In the genomic region with DNA sequence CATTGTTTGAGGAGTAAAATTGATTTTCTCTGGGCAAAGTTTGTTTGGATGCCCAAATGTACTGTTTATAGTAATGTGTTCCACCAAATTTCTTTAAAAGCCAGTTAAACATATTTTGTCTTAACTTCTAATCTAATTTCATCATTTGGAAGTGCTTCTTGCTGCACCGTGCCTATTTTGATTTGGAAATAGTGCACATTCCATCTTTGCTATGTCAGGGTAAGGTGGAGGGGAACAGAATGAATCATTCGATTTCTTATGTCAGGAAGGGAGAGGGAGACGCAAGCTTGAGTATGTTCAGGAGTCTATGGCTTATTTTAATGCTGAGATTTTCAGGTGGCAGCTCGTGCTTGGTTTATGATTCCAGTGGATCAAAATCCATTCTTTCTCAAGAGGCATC, we compare ENCODE assay signal across 24 cellular contexts.
DNase-seq lines count a peak whose midpoint lies in the region; ATAC-seq, FAIRE-seq and TF ChIP-seq lines count a peak whose summit lies in the region.
"Had no signal": no experiment of that assay in that cellular context is flagged by ENCODE, and none has a peak within 500 bp of the region (broad histone marks: within the 10 kb centered on the region; RNA-seq: fewer than 3 reads in every experiment).

No MANE protein-coding gene starts in this region.

- H3K9me3 Mint-ChIP-seq in brain = no peaks in the 10 kb centered on the region
- H3K9me3 Mint-ChIP-seq: stimulated activated naive CD8-positive, alpha-beta T cell treated with anti-CD3 and anti-CD28 coated beads, Interleukin-15, amount 100 ng/mL, for 72 hours had no signal

- ATAC-seq in GM19463 (IDR thresholded peaks at IDR 0.05; ENCODE audit: unreplicated experiment) = no peak
- ATAC-seq in pancreas = no peak
- ATAC-seq: body of pancreas; psoas muscle; stimulated activated naive CD8-positive, alpha-beta T cell treated with anti-CD3 and anti-CD28 coated beads, Interleukin-15, amount 100 ng/mL, for 72 hours had no signal

- no peaks in the 10 kb centered on the region for H3K9me3 ChIP-seq in pancreas
- H3K9me3 ChIP-seq: body of pancreas, Caco-2, psoas muscle, transverse colon had no signal

- TF ChIP-seq CTCF in brain (conservative IDR thresholded peaks at IDR 0.05) (no peak), foreskin fibroblast (IDR thresholded peaks at IDR 0.05; ENCODE audit: low read depth, low read length) (no peak), pancreas (IDR thresholded peaks at IDR 0.05) (no peak)

- intact Hi-C loops in pancreas (cut with DNase I) = no loop called here

- H3K4me1 ChIP-seq in pancreas = no peaks in the 10 kb centered on the region
- H3K4me1 ChIP-seq: body of pancreas, Caco-2, psoas muscle, transverse colon had no signal

- H3K36me3 Mint-ChIP-seq in brain = no peaks in the 10 kb centered on the region

- no peak overlapping the region for H3K4me3 Mint-ChIP-seq in brain
- H3K4me3 Mint-ChIP-seq: activated T-cell treated with anti-CD3 and anti-CD28 coated beads, Interleukin-2, amount 50 U/mL, for 24 hours; stimulated activated naive CD8-positive, alpha-beta T cell treated with anti-CD3 and anti-CD28 coated beads, Interleukin-15, amount 100 ng/mL, for 72 hours had no signal

- peak overlapping the region in 3 of 5 experiments; percentile 6 to 39 (median 12) for H3K27ac Mint-ChIP-seq in brain
- H3K27ac Mint-ChIP-seq: activated T-cell treated with anti-CD3 and anti-CD28 coated beads, Interleukin-2, amount 50 U/mL, for 24 hours; stimulated activated naive CD8-positive, alpha-beta T cell treated with anti-CD3 and anti-CD28 coated beads, Interleukin-15, amount 100 ng/mL, for 72 hours had no signal

- H3K4me3 ChIP-seq in foreskin fibroblast (ENCODE audit: low read depth in 1 of 2, low read length in 2 of 2) (no peak overlapping the region), pancreas (no peak overlapping the region)
- H3K4me3 ChIP-seq: body of pancreas, psoas muscle, smooth muscle cell, transverse colon had no signal

- H3K27me3 Mint-ChIP-seq in brain = peaks cover 8% of the 10 kb centered on the region
- H3K27me3 Mint-ChIP-seq: activated T-cell treated with anti-CD3 and anti-CD28 coated beads, Interleukin-2, amount 50 U/mL, for 24 hours; stimulated activated naive CD8-positive, alpha-beta T cell treated with anti-CD3 and anti-CD28 coated beads, Interleukin-15, amount 100 ng/mL, for 72 hours had no signal

- H3K36me3 ChIP-seq in pancreas = no peaks in the 10 kb centered on the region
- H3K36me3 ChIP-seq: transverse colon had no signal

- no peak overlapping the region for H3K27ac ChIP-seq in pancreas
- H3K27ac ChIP-seq: body of pancreas, psoas muscle, transverse colon had no signal

- H3K4me1 Mint-ChIP-seq in brain = peaks cover 28% of the 10 kb centered on the region
- H3K4me1 Mint-ChIP-seq: stimulated activated naive CD8-positive, alpha-beta T cell treated with anti-CD3 and anti-CD28 coated beads, Interleukin-15, amount 100 ng/mL, for 72 hours had no signal

- H3K27me3 ChIP-seq in pancreas = no peaks in the 10 kb centered on the region
- H3K27me3 ChIP-seq: body of pancreas, transverse colon had no signal

- FAIRE-seq in pancreas (lab: Jason Lieb, UNC) = no peak
- FAIRE-seq: endometrium had no signal

- DNase-seq in M059J (ENCODE audit: low read depth) (peak; percentile 60), foreskin fibroblast (peak; percentile 26 to 68), AML-193 (lab: John Stamatoyannopoulos, UW) (no peak), 8988T (no peak), pancreas (no peak)
- DNase-seq: activated CD4-positive, CD25-positive, alpha-beta regulatory T cell treated with anti-CD3 and anti-CD28 coated beads, Interleukin-2, amount 50 U/mL, for 72 hours; activated naive CD4-positive, alpha-beta T cell treated with anti-CD3 and anti-CD28 coated beads, Interleukin-2, amount 50 U/mL, for 16 hours; activated T-cell treated with anti-CD3 and anti-CD28 coated beads, Interleukin-2, amount 50 U/mL, for 24 hours; body of pancreas; Caco-2; NCI-H1092 treated with DMSO at 0.1 percent for 48 hours; NCI-H2029 treated with DMSO at 0.1 percent for 48 hours; NCI-H510A; NK-92 treated with Interleukin-12 subunit alpha and Interleukin-12 subunit beta, amount 100 ng/mL, for 24 hours; psoas muscle; RPMI8226; stimulated activated CD4-positive, alpha-beta T cell treated with anti-CD3 and anti-CD28 coated beads, Interleukin-4, amount 100 ng/mL, for 1 hour; stimulated activated naive CD8-positive, alpha-beta T cell treated with anti-CD3 and anti-CD28 coated beads, Interleukin-15, amount 100 ng/mL, for 72 hours; T1000; transverse colon had no signal

- WGBS in pancreas, 2 donors = 59 to 62% methylated on average over 4 of the region's 4 CpGs

Comparison
In these comparisons a context has a peak if more than half of its experiments do, and no peak if none do; other contexts are left out.
1. DNase-seq: peak in M059J (single experiment) and foreskin fibroblast (2 of 2); none in AML-193 (0 of 2), 8988T (single experiment) and pancreas (0 of 6).